In genomic region chr14:57610631-57611030, GRCh38 we compare ENCODE assay signal across 24 cellular contexts.
"Had no signal": no experiment of that assay in that cellular context is flagged by ENCODE, and none has a peak within 500 bp of the region (broad histone marks: within the 10 kb centered on the region; RNA-seq: fewer than 3 reads in every experiment).

No MANE protein-coding gene starts in this region.

- ATAC-seq: esophagus mucosa; gastrocnemius medialis; left lobe of liver; mucosa of descending colon; natural killer cell treated with Interleukin-12 subunit alpha and Interleukin-12 subunit beta and Interleukin-15 and Interleukin-18, amount 100 ng/mL, for 72 hours; pancreas; right lobe of liver; stimulated activated naive B cell treated with anti-CD40 and anti-IgM and Interleukin-4, amounts not matched to agents 10 μg/mL and 1 μg/mL and 100 μg/mL, for 72 hours had no signal

- H3K9me3 Mint-ChIP-seq: endodermal cell, mesothelial cell of epicardium, neural crest cell had no signal

- H3K36me3 Mint-ChIP-seq: mesothelial cell of epicardium; naive B cell; natural killer cell treated with Interleukin-12 subunit alpha and Interleukin-12 subunit beta and Interleukin-15 and Interleukin-18, amount 100 ng/mL, for 72 hours had no signal

- H3K27me3 Mint-ChIP-seq: dendritic cell treated with granulocyte-macrophage colony-stimulating factor and Interleukin-4, amounts not matched to agents 40 ng/mL and 50 ng/mL, for 4 days; natural killer cell treated with Interleukin-12 subunit alpha and Interleukin-12 subunit beta and Interleukin-15 and Interleukin-18, amount 100 ng/mL, for 72 hours; stimulated activated naive B cell treated with anti-CD40 and anti-IgM and Interleukin-4, amounts not matched to agents 10 μg/mL and 1 μg/mL and 100 μg/mL, for 72 hours had no signal

- DNase-seq: effector CD8-positive, alpha-beta T cell; endodermal cell; foreskin fibroblast; gastrocnemius medialis; head of caudate nucleus; kidney; mesenchymal stem cell; mucosa of descending colon; naive B cell; pancreas; right lobe of liver; small intestine; stimulated activated CD4-positive, alpha-beta T cell treated with anti-CD3 and anti-CD28 coated beads, Interleukin-15, amount 100 ng/mL, for 24 hours; stimulated activated CD4-positive, alpha-beta T cell treated with anti-CD3 and anti-CD28 coated beads, Interleukin-2, amount 100 ng/mL, for 48 hours; stimulated activated naive B cell treated with anti-CD40 and anti-IgM and Interleukin-4, amounts not matched to agents 10 μg/mL and 1 μg/mL and 100 μg/mL, for 72 hours; upper lobe of left lung; uterus had no signal

- H3K4me1 Mint-ChIP-seq: endodermal cell; mesothelial cell of epicardium; naive B cell; neural crest cell; stimulated activated naive B cell treated with anti-CD40 and anti-IgM and Interleukin-4, amounts not matched to agents 10 μg/mL and 1 μg/mL and 100 μg/mL, for 72 hours had no signal

- H3K27ac Mint-ChIP-seq: dendritic cell treated with granulocyte-macrophage colony-stimulating factor and Interleukin-4, amounts not matched to agents 40 ng/mL and 50 ng/mL, for 4 days; endodermal cell; mesothelial cell of epicardium; naive B cell; natural killer cell treated with Interleukin-12 subunit alpha and Interleukin-12 subunit beta and Interleukin-15 and Interleukin-18, amount 100 ng/mL, for 72 hours; stimulated activated naive B cell treated with anti-CD40 and anti-IgM and Interleukin-4, amounts not matched to agents 10 μg/mL and 1 μg/mL and 100 μg/mL, for 72 hours; stimulated activated naive CD8-positive, alpha-beta T cell treated with anti-CD3 and anti-CD28 coated beads, Interleukin-15, Interleukin-2, amounts not matched to agents 100 ng/mL and 50 ng/mL, for 24 hours had no signal

- H3K4me3 Mint-ChIP-seq: dendritic cell treated with granulocyte-macrophage colony-stimulating factor and Interleukin-4, amounts not matched to agents 40 ng/mL and 50 ng/mL, for 4 days; endodermal cell; mesothelial cell of epicardium; naive B cell; natural killer cell treated with Interleukin-12 subunit alpha and Interleukin-12 subunit beta and Interleukin-15 and Interleukin-18, amount 100 ng/mL, for 72 hours; neural crest cell; stimulated activated naive B cell treated with anti-CD40 and anti-IgM and Interleukin-4, amounts not matched to agents 10 μg/mL and 1 μg/mL and 100 μg/mL, for 72 hours; stimulated activated naive CD8-positive, alpha-beta T cell treated with anti-CD3 and anti-CD28 coated beads, Interleukin-15, Interleukin-2, amounts not matched to agents 100 ng/mL and 50 ng/mL, for 24 hours had no signal
